8 cellular contexts compared by ENCODE assay signal in genomic region chr19:18161691-18162039, GRCh38. TPM values are rescaled to one million over a fixed set of nuclear protein-coding genes. Genes with fewer than 3 reads are reported as not detected.
DNase-seq lines count a peak whose midpoint lies in the region; ATAC-seq and TF ChIP-seq lines count a peak whose summit lies in the region.

No MANE protein-coding gene starts in this region.

- no peaks in the 10 kb centered on the region for H3F3A ChIP-seq in Loucy (ENCODE audit: low read depth)

- H3K79me2 ChIP-seq in DND-41 (ENCODE audit: insufficient read depth, low read length) (no peaks in the 10 kb centered on the region), Loucy (ENCODE audit: insufficient read depth, low read length) (no peaks in the 10 kb centered on the region)

- peaks cover 4% of the 10 kb centered on the region for H3K27me3 Mint-ChIP-seq in endothelial cell (ENCODE audit: unreplicated experiment)

- intact Hi-C loops in prostate gland (cut with DNase I): no loop called here

- H3K27ac Mint-ChIP-seq in endothelial cell (ENCODE audit: unreplicated experiment): no peak overlapping the region

- peak overlapping the region in 1 of 2 experiments; percentile 52; a peak in 2 of 4 replicates for H3K4me3 ChIP-seq in DND-41 (ENCODE audit: low read depth in 1 of 2, low read length in 2 of 2)
- no peak overlapping the region for H3K4me3 ChIP-seq in Loucy (ENCODE audit: low read length, poor library complexity, severe bottlenecking)
- H3K4me3 ChIP-seq in prostate gland: peak overlapping the region; percentile 22 to 34

- DNase-seq in DND-41: no peak
- no peak for DNase-seq in endothelial cell (ENCODE audit: low spot score)
- no peak for DNase-seq in prostate gland (ENCODE audit: low spot score)
- no peak for DNase-seq in MV-4-11 (lab: John Stamatoyannopoulos, UW)

- H3K36me3 Mint-ChIP-seq in endothelial cell (ENCODE audit: low read depth, unreplicated experiment): peaks cover 22% of the 10 kb centered on the region

- H3K27ac ChIP-seq in DND-41 (ENCODE audit: low read length): no peak overlapping the region; the same call in 1 of the 2 replicates
- no peak overlapping the region for H3K27ac ChIP-seq in prostate gland

- peaks cover 51% of the 10 kb centered on the region for H3K36me3 ChIP-seq in DND-41 (ENCODE audit: insufficient read depth, low read length)
- H3K36me3 ChIP-seq in Loucy (ENCODE audit: insufficient read depth, low read length): peaks cover 14% of the 10 kb centered on the region; the same call in 1 of the 2 replicates
- peaks cover 0 to 17% of the 10 kb centered on the region in 2 donors for H3K36me3 ChIP-seq in prostate gland

- H3K9me3 ChIP-seq in DND-41 (ENCODE audit: insufficient read depth, low read length, severe bottlenecking): no peaks in the 10 kb centered on the region
- H3K9me3 ChIP-seq in Loucy (ENCODE audit: insufficient read depth, low read depth, low read length): no peaks in the 10 kb centered on the region
- H3K9me3 ChIP-seq in prostate gland: no peaks in the 10 kb centered on the region

- H3K4me2 ChIP-seq in DND-41 (ENCODE audit: insufficient read depth, low read length) (peak overlapping the region; percentile 74), Loucy (ENCODE audit: low read depth, low read length, poor library complexity, severe bottlenecking) (peak overlapping the region; percentile 14)

- 58% methylated on average over 16 of the region's 16 CpGs for WGBS in prostate gland

- H3K9me2 ChIP-seq in Loucy (replicated peaks; ENCODE audit: low read depth, low read length): no peaks in the 10 kb centered on the region

- TF ChIP-seq CTCF in DND-41 (IDR thresholded peaks at IDR 0.05; ENCODE audit: borderline replicate concordance, extremely low read depth, low read length, poor library complexity, severe bottlenecking) (no peak), Loucy (conservative IDR thresholded peaks at IDR 0.05; ENCODE audit: low read length) (no peak), endothelial cell (IDR thresholded peaks at IDR 0.05; ENCODE audit: unreplicated experiment) (peak; percentile 22), prostate gland (IDR thresholded peaks at IDR 0.05) (no peak)

- no peak for TF ChIP-seq POLR2A in prostate gland (IDR thresholded peaks at IDR 0.05)

- H3K27me3 ChIP-seq in DND-41 (ENCODE audit: insufficient read depth, low read length, poor library complexity) (no peaks in the 10 kb centered on the region), Loucy (ENCODE audit: insufficient read depth, low read length, poor library complexity, severe bottlenecking) (no peaks in the 10 kb centered on the region), prostate gland (replicated peaks; ENCODE audit: insufficient read depth) (no peaks in the 10 kb centered on the region)

- no peaks in the 10 kb centered on the region for H3K4me1 Mint-ChIP-seq in endothelial cell (ENCODE audit: unreplicated experiment)

- H4K20me1 ChIP-seq in DND-41 (ENCODE audit: insufficient read depth, low read length) (peaks cover 15% of the 10 kb centered on the region), Loucy (ENCODE audit: insufficient read depth, low read length, poor library complexity, severe bottlenecking) (no peaks in the 10 kb centered on the region)

- no peak overlapping the region; the same call in 1 of the 2 replicates for H2AFZ ChIP-seq in DND-41 (ENCODE audit: low read depth, low read length)
- H2AFZ ChIP-seq in Loucy (ENCODE audit: low read length): no peak overlapping the region

- H3K4me3 Mint-ChIP-seq in endothelial cell (ENCODE audit: unreplicated experiment): no peak overlapping the region

- no peak for ATAC-seq in DND-41 (ENCODE audit: insufficient read depth, low read depth)
- ATAC-seq in GM19035 (IDR thresholded peaks at IDR 0.05; ENCODE audit: unreplicated experiment): no peak
- ATAC-seq in GM21423 (IDR thresholded peaks at IDR 0.05; ENCODE audit: unreplicated experiment): no peak
- ATAC-seq in GM19452 (IDR thresholded peaks at IDR 0.05; ENCODE audit: unreplicated experiment): no peak

- H3K9ac ChIP-seq in DND-41 (ENCODE audit: low read depth, low read length): peak overlapping the region; percentile 0; the same call in 1 of the 2 replicates
- no peak overlapping the region for H3K9ac ChIP-seq in Loucy (ENCODE audit: low read depth, low read length, poor library complexity, severe bottlenecking)

- peaks cover 16% of the 10 kb centered on the region for H3K4me1 ChIP-seq in DND-41 (ENCODE audit: insufficient read depth, low read length)
- peaks cover 4% of the 10 kb centered on the region for H3K4me1 ChIP-seq in Loucy (ENCODE audit: insufficient read depth, low read length, poor library complexity, severe bottlenecking)
- peaks cover 8% of the 10 kb centered on the region for H3K4me1 ChIP-seq in prostate gland (replicated peaks)

- no peaks in the 10 kb centered on the region for H3K9me3 Mint-ChIP-seq in endothelial cell (ENCODE audit: unreplicated experiment)

RNA-seq across cellular contexts. Expression of gene PIK3R2, which starts 8.7 kb away (rescaled TPM):
- 28.0 TPM for total RNA-seq in endothelial cell (ENCODE audit: unreplicated experiment)
- total RNA-seq in prostate gland: 10 to 100 TPM; 41.3 to 71.6 TPM

RNA-seq across cellular contexts. Expression of gene IFI30, which starts 11.9 kb away (rescaled TPM):
- total RNA-seq in endothelial cell (ENCODE audit: unreplicated experiment) (not detected), prostate gland (10 to 100 TPM; 20.9 to 22.5 TPM)

RNA-seq across cellular contexts. Expression of gene MPV17L2, which starts 31.4 kb away (rescaled TPM):
- 17.7 TPM for total RNA-seq in endothelial cell (ENCODE audit: unreplicated experiment)
- 10 to 100 TPM in 1 of 2 donors, 1 to 10 TPM in 1; 8.5 to 21.1 TPM for total RNA-seq in prostate gland

RNA-seq across cellular contexts. Expression of gene RAB3A, which starts 42.2 kb away (rescaled TPM):
- total RNA-seq in endothelial cell (ENCODE audit: unreplicated experiment): 3.1 TPM
- total RNA-seq in prostate gland: 1 to 10 TPM; 2.5 to 6.0 TPM

Comparison
In these comparisons a context has a peak if more than half of its experiments do, and no peak if none do; other contexts are left out.
1. RNA of gene IFI30, which starts 11.9 kb away (total RNA-seq): 20.9 to 22.5 TPM in prostate gland; not detected in endothelial cell (single experiment); every median in the first group is over 10 times any median in the second.